Comparison of ENCODE assay signal across 1 cellular context in the genomic region with DNA sequence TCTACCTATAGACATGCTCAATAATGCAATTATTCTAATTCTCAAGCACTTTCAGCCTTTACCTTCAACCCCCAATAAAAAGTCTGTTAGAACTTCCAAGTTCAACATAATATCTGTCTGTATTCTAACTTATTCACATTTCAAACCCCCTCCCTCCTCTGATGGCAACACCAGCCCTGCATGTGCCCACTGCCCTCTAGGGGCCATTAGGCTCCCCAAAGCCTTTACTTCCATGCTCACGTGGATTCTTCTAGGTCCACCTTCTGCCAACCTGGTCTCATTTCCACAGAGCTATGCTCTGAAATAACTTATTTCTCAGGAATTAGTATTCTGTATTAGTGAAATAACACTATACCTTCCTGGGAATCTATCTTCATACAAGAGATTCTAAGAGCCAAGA.
TF ChIP-seq lines count a peak whose summit lies in the region.

No MANE protein-coding gene starts in this region.

TF ChIP-seq in K562, 482 proteins besides CTCF, POLR2A, EP300 and RAD21:
- TF ChIP-seq PRPF4 (IDR thresholded peaks at IDR 0.05; ENCODE audit: insufficient read depth, low read depth, low read length, poor library complexity, severe bottlenecking) (no peak), RBM25 (IDR thresholded peaks at IDR 0.05; ENCODE audit: low read depth, low read length, severe bottlenecking) (no peak), MED1 (CRISPR knock-in tag; IDR thresholded peaks at IDR 0.05; ENCODE audit: borderline replicate concordance) (no peak), ZFP1 (CRISPR knock-in tag; IDR thresholded peaks at IDR 0.05) (no peak), CBFB (CRISPR knock-in tag; IDR thresholded peaks at IDR 0.05) (no peak)
- TF ChIP-seq, protein P1, sequence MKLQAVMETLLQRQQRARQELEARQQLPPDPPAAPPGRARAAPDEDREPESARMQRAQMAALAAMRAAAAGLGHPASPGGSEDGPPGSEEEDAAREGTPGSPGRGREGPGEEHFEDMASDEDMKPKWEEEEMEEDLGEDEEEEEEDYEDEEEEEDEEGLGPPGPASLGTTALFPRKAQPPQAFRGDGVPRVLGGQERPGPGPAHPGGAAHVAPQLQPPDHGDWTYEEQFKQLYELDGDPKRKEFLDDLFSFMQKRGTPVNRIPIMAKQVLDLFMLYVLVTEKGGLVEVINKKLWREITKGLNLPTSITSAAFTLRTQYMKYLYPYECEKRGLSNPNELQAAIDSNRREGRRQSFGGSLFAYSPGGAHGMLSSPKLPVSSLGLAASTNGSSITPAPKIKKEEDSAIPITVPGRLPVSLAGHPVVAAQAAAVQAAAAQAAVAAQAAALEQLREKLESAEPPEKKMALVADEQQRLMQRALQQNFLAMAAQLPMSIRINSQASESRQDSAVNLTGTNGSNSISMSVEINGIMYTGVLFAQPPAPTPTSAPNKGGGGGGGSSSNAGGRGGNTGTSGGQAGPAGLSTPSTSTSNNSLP (IDR thresholded peaks at IDR 0.05; ENCODE audit: borderline replicate concordance, low read depth, low read length): no peak
TF ChIP-seq in K562: peak in this region for 0.
